ENCODE assay signal across 17 cellular contexts in genomic region chr16:89733322-89733721, GRCh38.
"Had no signal": no experiment of that assay in that cellular context is flagged by ENCODE, and none has a peak within 500 bp of the region (broad histone marks: within the 10 kb centered on the region; RNA-seq: fewer than 3 reads in every experiment).

No MANE protein-coding gene starts in this region.

- H3K27ac ChIP-seq: esophagus squamous epithelium, foreskin keratinocyte, neutrophil, tibial artery, upper lobe of left lung, uterus had no signal

- ATAC-seq: foreskin keratinocyte; left colon; left ventricle myocardium superior; right cardiac atrium; stimulated activated memory B cell treated with anti-CD40 and anti-IgM and Interleukin-4, amounts not matched to agents 10 μg/mL and 1 μg/mL and 100 μg/mL, for 72 hours had no signal

- H3K27me3 Mint-ChIP-seq: naive B cell; stimulated activated memory B cell treated with anti-CD40 and anti-IgM and Interleukin-4, amounts not matched to agents 10 μg/mL and 1 μg/mL and 100 μg/mL, for 72 hours; stimulated activated naive CD8-positive, alpha-beta T cell treated with anti-CD3 and anti-CD28 coated beads, Interleukin-15, Interleukin-2, amounts not matched to agents 100 ng/mL and 50 ng/mL, for 24 hours had no signal

- H3K27ac Mint-ChIP-seq: stimulated activated memory B cell treated with anti-CD40 and anti-IgM and Interleukin-4, amounts not matched to agents 10 μg/mL and 1 μg/mL and 100 μg/mL, for 72 hours had no signal

- H3K4me3 Mint-ChIP-seq: naive B cell; stimulated activated memory B cell treated with anti-CD40 and anti-IgM and Interleukin-4, amounts not matched to agents 10 μg/mL and 1 μg/mL and 100 μg/mL, for 72 hours; stimulated activated naive CD8-positive, alpha-beta T cell treated with anti-CD3 and anti-CD28 coated beads, Interleukin-15, Interleukin-2, amounts not matched to agents 100 ng/mL and 50 ng/mL, for 24 hours had no signal

- DNase-seq: effector memory CD4-positive, alpha-beta T cell; esophagus squamous epithelium; foreskin keratinocyte; left colon; left ventricle myocardium superior; mesenchymal stem cell; naive B cell; posterior cingulate gyrus; right cardiac atrium; stimulated activated CD4-positive, alpha-beta T cell treated with anti-CD3 and anti-CD28 coated beads, Interleukin-4, amount 100 ng/mL, for 1 hour; stimulated activated CD8-positive, alpha-beta memory T cell treated with anti-CD3 and anti-CD28 coated beads, Interleukin-4, amount 100 ng/mL, for 48 hours; tibial artery; upper lobe of left lung; uterus had no signal

- H3K9me3 Mint-ChIP-seq: naive B cell; stimulated activated memory B cell treated with anti-CD40 and anti-IgM and Interleukin-4, amounts not matched to agents 10 μg/mL and 1 μg/mL and 100 μg/mL, for 72 hours; stimulated activated naive CD8-positive, alpha-beta T cell treated with anti-CD3 and anti-CD28 coated beads, Interleukin-15, Interleukin-2, amounts not matched to agents 100 ng/mL and 50 ng/mL, for 24 hours had no signal

- H3K36me3 Mint-ChIP-seq: naive B cell had no signal
